In genomic region chr13:114177245-114178010, GRCh38 we compare ENCODE assay signal across 2 cellular contexts.
TF ChIP-seq lines count a peak whose summit lies in the region.

No MANE protein-coding gene starts in this region.

TF ChIP-seq in HEK293, 187 proteins besides CTCF, POLR2A, EP300 and RAD21:
- peak; percentile 94 for TF ChIP-seq ZFHX2 (tag by site-specific recombination; conservative IDR thresholded peaks at IDR 0.05)
- no peak for TF ChIP-seq ZNF274 (IDR thresholded peaks at IDR 0.05; ENCODE audit: low read length)
- TF ChIP-seq ZNF274 (tag by site-specific recombination; IDR thresholded peaks at IDR 0.05; ENCODE audit: borderline replicate concordance): no peak
- no peak for TF ChIP-seq MYNN (tag by site-specific recombination; IDR thresholded peaks at IDR 0.05; ENCODE audit: borderline replicate concordance)
- TF ChIP-seq ZNF449 (tag by site-specific recombination; IDR thresholded peaks at IDR 0.05): no peak
- no peak for TF ChIP-seq PRDM4 (tag by site-specific recombination; IDR thresholded peaks at IDR 0.05)
- TF ChIP-seq ZIC2 (tag by site-specific recombination; IDR thresholded peaks at IDR 0.05): no peak
- peak; percentile 41 for TF ChIP-seq GLIS1 (tag by site-specific recombination; IDR thresholded peaks at IDR 0.05)
- TF ChIP-seq ZNF184 (tag by site-specific recombination; IDR thresholded peaks at IDR 0.05): no peak
- TF ChIP-seq ZNF148 (tag by site-specific recombination; IDR thresholded peaks at IDR 0.05; ENCODE audit: borderline replicate concordance): no peak
- peak; percentile 89 for TF ChIP-seq EGR2 (tag by site-specific recombination; IDR thresholded peaks at IDR 0.05; ENCODE audit: low read depth)
- TF ChIP-seq ZBTB17 (tag by site-specific recombination; IDR thresholded peaks at IDR 0.05): no peak
- TF ChIP-seq TCF7L2 (IDR thresholded peaks at IDR 0.05; ENCODE audit: borderline replicate concordance, low read depth, low read length): no peak
- no peak for TF ChIP-seq ZSCAN30 (tag by site-specific recombination; IDR thresholded peaks at IDR 0.05)
- TF ChIP-seq ZNF394 (tag by site-specific recombination; IDR thresholded peaks at IDR 0.05; ENCODE audit: borderline replicate concordance): no peak
- no peak for TF ChIP-seq INSM2 (tag by site-specific recombination; IDR thresholded peaks at IDR 0.05)
- no peak for TF ChIP-seq ZBTB1 (tag by site-specific recombination; IDR thresholded peaks at IDR 0.05)
- TF ChIP-seq BCL11A (tag by site-specific recombination; IDR thresholded peaks at IDR 0.05; ENCODE audit: low read depth): no peak
- TF ChIP-seq SP2 (tag by site-specific recombination; IDR thresholded peaks at IDR 0.05): no peak
- TF ChIP-seq YY2 (tag by site-specific recombination; IDR thresholded peaks at IDR 0.05): no peak
- no peak for TF ChIP-seq ZNF621 (tag by site-specific recombination; IDR thresholded peaks at IDR 0.05)

TF ChIP-seq in K562, 482 proteins besides CTCF, POLR2A, EP300 and RAD21:
- TF ChIP-seq MYC (IDR thresholded peaks at IDR 0.05; ENCODE audit: low read depth, low read length): no peak
- no peak for TF ChIP-seq MYC (CRISPR knock-in tag; IDR thresholded peaks at IDR 0.05; ENCODE audit: borderline replicate concordance, low read depth)
- peak; percentile 57 for TF ChIP-seq EGR1 (conservative IDR thresholded peaks at IDR 0.05)
- no peak for TF ChIP-seq HOMEZ (CRISPR knock-in tag; IDR thresholded peaks at IDR 0.05)
- TF ChIP-seq FOXP1 (CRISPR knock-in tag; IDR thresholded peaks at IDR 0.05): no peak
